Comparison of ENCODE assay signal across 14 cellular contexts in the genomic region with DNA sequence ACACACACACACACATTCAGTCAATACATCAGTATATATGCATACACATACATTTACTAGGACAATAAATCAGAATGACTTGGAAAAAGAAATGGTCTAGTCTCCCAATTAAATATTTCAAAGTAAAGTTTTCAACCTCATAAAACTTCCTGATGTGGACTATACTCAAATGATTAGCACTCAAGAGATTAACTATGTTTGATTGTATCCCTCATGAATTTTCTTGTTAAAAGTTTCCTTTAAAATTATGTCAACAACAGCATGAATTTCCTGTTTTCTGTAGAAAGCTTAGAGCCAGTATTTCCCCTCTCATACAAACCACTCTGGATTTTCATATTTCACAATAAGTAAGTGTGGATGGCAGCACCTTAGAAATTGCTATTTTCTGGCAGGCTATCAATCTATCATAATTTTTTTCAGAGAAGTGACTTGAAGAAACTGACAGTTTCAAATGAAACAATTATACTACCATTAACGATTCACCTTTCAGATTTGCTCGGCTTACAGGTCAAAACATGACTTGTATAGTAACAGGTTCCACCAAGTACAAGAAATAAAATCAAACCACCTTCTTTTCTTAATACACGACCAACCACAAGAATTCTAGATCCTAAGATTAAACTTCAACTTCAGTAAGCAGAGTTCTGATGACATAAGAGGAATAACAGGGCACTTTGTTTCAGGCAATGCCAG. TPM values are rescaled to one million over a fixed set of nuclear protein-coding genes. Genes with fewer than 3 reads are reported as not detected.
DNase-seq lines count a peak whose midpoint lies in the region; ATAC-seq lines count a peak whose summit lies in the region.
"Had no signal": no experiment of that assay in that cellular context is flagged by ENCODE, and none has a peak within 500 bp of the region (broad histone marks: within the 10 kb centered on the region; RNA-seq: fewer than 3 reads in every experiment).

No MANE protein-coding gene starts in this region.

- no peak for DNase-seq in stimulated activated naive CD8-positive, alpha-beta T cell treated with anti-CD3 and anti-CD28 coated beads, Interleukin-15, Interleukin-2, amounts not matched to agents 100 U/mL and 50 U/mL, for 24 hours
- no peak for DNase-seq in activated naive CD8-positive, alpha-beta T cell treated with anti-CD3 and anti-CD28 coated beads for 36 hours
- DNase-seq in kidney tubule cell (ENCODE audit: low spot score) (peak; percentile 42), COLO829 (ENCODE audit: low spot score) (no peak), NCI-H524 treated with DMSO at 0.1 percent for 48 hours (lab: John Stamatoyannopoulos, UW) (no peak)
- DNase-seq: activated CD8-positive, alpha-beta memory T cell treated with anti-CD3 and anti-CD28 coated beads, Interleukin-2, amount 50 U/mL, for 48 hours; BE2C; cerebellar nuclear complex; NCI-H2081; nephron progenitor cell had no signal

- no peak overlapping the region for H3K4me3 Mint-ChIP-seq in stimulated activated naive CD8-positive, alpha-beta T cell treated with anti-CD3 and anti-CD28 coated beads, Interleukin-15, Interleukin-2, amounts not matched to agents 100 ng/mL and 50 ng/mL, for 24 hours
- no peak overlapping the region for H3K4me3 Mint-ChIP-seq in activated naive CD8-positive, alpha-beta T cell treated with anti-CD3 and anti-CD28 coated beads for 36 hours
- H3K4me3 Mint-ChIP-seq: nephron progenitor cell had no signal

- no peaks in the 10 kb centered on the region for H3K27me3 Mint-ChIP-seq in stimulated activated naive CD8-positive, alpha-beta T cell treated with anti-CD3 and anti-CD28 coated beads, Interleukin-15, Interleukin-2, amounts not matched to agents 100 ng/mL and 50 ng/mL, for 24 hours
- H3K27me3 Mint-ChIP-seq in activated naive CD8-positive, alpha-beta T cell treated with anti-CD3 and anti-CD28 coated beads for 36 hours, result no peaks in the 10 kb centered on the region

- peaks cover 76% of the 10 kb centered on the region for H3K36me3 Mint-ChIP-seq in stimulated activated naive CD8-positive, alpha-beta T cell treated with anti-CD3 and anti-CD28 coated beads, Interleukin-15, Interleukin-2, amounts not matched to agents 100 ng/mL and 50 ng/mL, for 24 hours (ENCODE audit: low read depth)
- H3K36me3 Mint-ChIP-seq in activated naive CD8-positive, alpha-beta T cell treated with anti-CD3 and anti-CD28 coated beads for 36 hours, result peaks cover 25% of the 10 kb centered on the region

- ATAC-seq in stimulated activated naive CD8-positive, alpha-beta T cell treated with anti-CD3 and anti-CD28 coated beads, Interleukin-15, Interleukin-2, amounts not matched to agents 100 U/mL and 50 U/mL, for 24 hours, result no peak
- no peak for ATAC-seq in HG03378 (IDR thresholded peaks at IDR 0.05; ENCODE audit: unreplicated experiment)
- no peak for ATAC-seq in GM18502 (IDR thresholded peaks at IDR 0.05; ENCODE audit: poor library complexity, unreplicated experiment)
- ATAC-seq: K562 had no signal

- H3K9me3 Mint-ChIP-seq in stimulated activated naive CD8-positive, alpha-beta T cell treated with anti-CD3 and anti-CD28 coated beads, Interleukin-15, Interleukin-2, amounts not matched to agents 100 ng/mL and 50 ng/mL, for 24 hours, result no peaks in the 10 kb centered on the region
- no peaks in the 10 kb centered on the region for H3K9me3 Mint-ChIP-seq in activated naive CD8-positive, alpha-beta T cell treated with anti-CD3 and anti-CD28 coated beads for 36 hours
- H3K9me3 Mint-ChIP-seq: nephron progenitor cell had no signal

- H3K27ac Mint-ChIP-seq in stimulated activated naive CD8-positive, alpha-beta T cell treated with anti-CD3 and anti-CD28 coated beads, Interleukin-15, Interleukin-2, amounts not matched to agents 100 ng/mL and 50 ng/mL, for 24 hours, result peak overlapping the region; percentile 10
- H3K27ac Mint-ChIP-seq in activated naive CD8-positive, alpha-beta T cell treated with anti-CD3 and anti-CD28 coated beads for 36 hours, result peak overlapping the region; percentile 73

- H3K4me1 Mint-ChIP-seq in stimulated activated naive CD8-positive, alpha-beta T cell treated with anti-CD3 and anti-CD28 coated beads, Interleukin-15, Interleukin-2, amounts not matched to agents 100 ng/mL and 50 ng/mL, for 24 hours (ENCODE audit: low read depth), result peaks cover 50% of the 10 kb centered on the region
- peaks cover 45% of the 10 kb centered on the region for H3K4me1 Mint-ChIP-seq in activated naive CD8-positive, alpha-beta T cell treated with anti-CD3 and anti-CD28 coated beads for 36 hours
- H3K4me1 Mint-ChIP-seq: nephron progenitor cell had no signal

RNA-seq across cellular contexts. Expression of a gene that starts 20.9 kb away (rescaled TPM):
- total RNA-seq in activated naive CD8-positive, alpha-beta T cell treated with anti-CD3 and anti-CD28 coated beads for 36 hours, result 10 to 100 TPM; 71.0 to 76.9 TPM
